Comparison of ENCODE assay signal across 8 cellular contexts in the genomic region with DNA sequence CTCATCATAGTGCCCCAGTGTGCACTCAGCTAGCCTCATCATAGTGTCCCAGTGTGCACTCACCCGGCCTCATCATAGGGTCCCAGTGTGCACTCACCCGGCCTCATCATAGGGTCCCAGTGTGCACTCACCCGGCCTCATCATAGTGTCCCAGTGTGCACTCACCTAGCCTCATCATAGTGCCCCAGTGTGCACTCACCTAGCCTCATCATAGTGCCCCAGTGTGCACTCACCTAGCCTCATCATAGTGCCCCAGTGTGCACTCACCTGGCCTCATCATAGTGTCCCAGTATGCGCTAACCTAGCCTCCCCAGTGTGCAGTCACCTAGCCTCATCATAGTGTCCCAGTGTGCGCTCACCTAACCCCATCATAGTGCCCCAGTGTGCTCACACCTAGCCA. TPM values are rescaled to one million over a fixed set of nuclear protein-coding genes. Genes with fewer than 3 reads are reported as not detected.
DNase-seq lines count a peak whose midpoint lies in the region; ATAC-seq, FAIRE-seq and TF ChIP-seq lines count a peak whose summit lies in the region.
"Not testable (repeated sequence)": the region's sequence is repeated elsewhere in the genome, so short reads cannot be mapped to it uniquely, and the experiment has no call there.

No MANE protein-coding gene starts in this region.

- H3K4me3 ChIP-seq in DND-41 (ENCODE audit: low read depth in 1 of 2, low read length in 2 of 2); bronchial epithelial cell (ENCODE audit: low read depth, low read length); lower lobe of right lung; small intestine (ENCODE audit: low read depth in 1 of 2, low read length in 2 of 2); aorta (ENCODE audit: low read length in 2 of 2): not testable (repeated sequence)

- H3K79me2 ChIP-seq in DND-41 (ENCODE audit: insufficient read depth, low read length), result not testable (repeated sequence)

- intact Hi-C loops in left ventricle myocardium superior (cut with micrococcal nuclease); lower lobe of right lung (cut with DNase I): not testable (repeated sequence)
- intact Hi-C loops in aorta (cut with DNase I), result loop anchor here in 1 of 2 donors (10.0 kb wide), 1 partner anchor 224 kb away; no protein-coding TSS in a partner anchor

- WGBS in small intestine, 3 donors, result 75 to 86% (median 83%) methylated on average over 4 to 5 of the region's 5 CpGs
- 84 to 88% methylated on average over 5 of the region's 5 CpGs for WGBS in aorta, 2 donors

- H3K36me3 ChIP-seq in DND-41 (ENCODE audit: insufficient read depth, low read length) (peaks cover 26% of the 10 kb centered on the region), bronchial epithelial cell (ENCODE audit: control insufficient read depth, insufficient read depth, low read length) (peaks cover 14% of the 10 kb centered on the region), lower lobe of right lung (peaks cover 15% of the 10 kb centered on the region)
- H3K36me3 ChIP-seq in small intestine (ENCODE audit: control insufficient read depth in 2 of 2, insufficient read depth in 2 of 2, low read length in 2 of 2); aorta (ENCODE audit: control insufficient read depth in 1 of 2, insufficient read depth in 2 of 2, low read length in 1 of 2): not testable (repeated sequence)

- not testable (repeated sequence) for H3K4me1 ChIP-seq in DND-41 (ENCODE audit: insufficient read depth, low read length); small intestine (ENCODE audit: control insufficient read depth in 2 of 2, insufficient read depth in 1 of 2, low read depth in 1 of 2, low read length in 1 of 2); aorta (ENCODE audit: control insufficient read depth in 1 of 2, insufficient read depth in 2 of 2, low read length in 2 of 2)
- peaks cover 16% of the 10 kb centered on the region for H3K4me1 ChIP-seq in lower lobe of right lung

- H3K27me3 ChIP-seq in DND-41 (ENCODE audit: insufficient read depth, low read length, poor library complexity); bronchial epithelial cell (ENCODE audit: control insufficient read depth, insufficient read depth, low read length); lower lobe of right lung (ENCODE audit: low read depth); small intestine (ENCODE audit: control insufficient read depth in 2 of 2, insufficient read depth in 2 of 2, low read length in 2 of 2); aorta (ENCODE audit: control insufficient read depth in 1 of 2, insufficient read depth in 2 of 2, low read length in 1 of 2): not testable (repeated sequence)

- not testable (repeated sequence) for DNase-seq in DND-41; HTR-8/SVneo (ENCODE audit: insufficient read length, low spot score); bronchial epithelial cell (ENCODE audit: low read depth); left ventricle myocardium superior; lower lobe of right lung; small intestine; aorta

- not testable (repeated sequence) for H3K9ac ChIP-seq in DND-41 (ENCODE audit: low read depth, low read length)

- ATAC-seq in DND-41 (ENCODE audit: insufficient read depth, low read depth), result peak; percentile 40; the same call in 2 of the 3 replicates
- ATAC-seq in esophagus mucosa, result peak; percentile 28
- peak; percentile 23 for ATAC-seq in left ventricle myocardium superior
- ATAC-seq in lower lobe of right lung, result peak; percentile 42 to 52
- peak; percentile 74 for ATAC-seq in aorta (ENCODE audit: low FRiP score)

- FAIRE-seq in HTR-8/SVneo (lab: Jason Lieb, UNC) (peak; percentile 97), bronchial epithelial cell (lab: Jason Lieb, UNC) (peak; percentile 99), small intestine (lab: Jason Lieb, UNC) (peak; percentile 84)

- H3K9me3 ChIP-seq in DND-41 (ENCODE audit: insufficient read depth, low read length, severe bottlenecking); lower lobe of right lung; small intestine (ENCODE audit: control insufficient read depth, low read depth); aorta (ENCODE audit: control insufficient read depth, low read length): not testable (repeated sequence)

- not testable (repeated sequence) for H3K27ac ChIP-seq in DND-41 (ENCODE audit: low read length); lower lobe of right lung; small intestine (ENCODE audit: low read depth in 1 of 2, low read length in 1 of 2); aorta (ENCODE audit: low read depth in 1 of 2, low read length in 2 of 2)

- H2AFZ ChIP-seq in DND-41 (ENCODE audit: low read depth, low read length), result not testable (repeated sequence)

- H4K20me1 ChIP-seq in DND-41 (ENCODE audit: insufficient read depth, low read length), result peaks cover 11% of the 10 kb centered on the region

- not testable (repeated sequence) for H3K4me2 ChIP-seq in DND-41 (ENCODE audit: insufficient read depth, low read length)

- not testable (repeated sequence) for TF ChIP-seq CTCF in DND-41 (IDR thresholded peaks at IDR 0.05; ENCODE audit: borderline replicate concordance, extremely low read depth, low read length, poor library complexity, severe bottlenecking); bronchial epithelial cell (IDR thresholded peaks at IDR 0.05; ENCODE audit: insufficient read depth, low read length, severe bottlenecking); lower lobe of right lung (IDR thresholded peaks at IDR 0.05)

RNA-seq across cellular contexts. Expression of a gene that starts 12.6 kb away (rescaled TPM):
- total RNA-seq in bronchial epithelial cell, result 7.1 and 7.2 TPM in 2 replicates
- 5.8 TPM for total RNA-seq in esophagus mucosa
- 19.4 TPM for total RNA-seq in left ventricle myocardium superior
- 10.9 TPM for total RNA-seq in lower lobe of right lung
- 1 to 10 TPM; 3.8 to 7.5 (median 3.8) TPM for polyA plus RNA-seq in small intestine
- total RNA-seq in aorta, result 10 to 100 TPM; 13.1 to 17.5 TPM
- 10 to 100 TPM; 12.0 to 17.0 TPM for polyA plus RNA-seq in aorta

Comparison
In these comparisons a context has a peak if more than half of its experiments do, and no peak if none do; other contexts are left out.
1. ATAC-seq: peak in every context shown above with its lines; median percentile 74 in aorta; 47 in lower lobe of right lung; 40 in DND-41; 28 in esophagus mucosa; 23 in left ventricle myocardium superior.